1 cellular context compared by ENCODE assay signal in genomic region chr20:4607287-4607713, GRCh38.
TF ChIP-seq lines count a peak whose summit lies in the region.

No MANE protein-coding gene starts in this region.

TF ChIP-seq in HepG2, 621 proteins besides CTCF, POLR2A, EP300 and RAD21 (continued from another document and continues in another):
- TF ChIP-seq MLXIP (CRISPR knock-in tag; IDR thresholded peaks at IDR 0.05; ENCODE audit: borderline replicate concordance) (no peak), RARA (CRISPR knock-in tag; IDR thresholded peaks at IDR 0.05) (peak; percentile 38; the same call in 1 of the 2 replicates), TCF12 (IDR thresholded peaks at IDR 0.05) (no peak), TCF12 (CRISPR knock-in tag; IDR thresholded peaks at IDR 0.05) (no peak), HES4 (CRISPR knock-in tag; IDR thresholded peaks at IDR 0.05; ENCODE audit: borderline replicate concordance) (no peak), REST (IDR thresholded peaks at IDR 0.05; ENCODE audit: borderline replicate concordance in 1 of 2, low read depth in 1 of 2, low read length in 2 of 2) (no peak), CEBPZ (IDR thresholded peaks at IDR 0.05; ENCODE audit: low read length) (no peak), NFYB (CRISPR knock-in tag; IDR thresholded peaks at IDR 0.05) (no peak), ZNF432 (CRISPR knock-in tag; IDR thresholded peaks at IDR 0.05; ENCODE audit: borderline replicate concordance) (no peak), REXO4 (CRISPR knock-in tag; IDR thresholded peaks at IDR 0.05; ENCODE audit: borderline replicate concordance) (no peak), ZNF816 (CRISPR knock-in tag; IDR thresholded peaks at IDR 0.05; ENCODE audit: borderline replicate concordance) (no peak), NFIC (IDR thresholded peaks at IDR 0.05; ENCODE audit: low read length) (no peak), MAF1 (CRISPR knock-in tag; IDR thresholded peaks at IDR 0.05; ENCODE audit: borderline replicate concordance) (no peak), ZNF776 (CRISPR knock-in tag; IDR thresholded peaks at IDR 0.05) (no peak), PAF1 (CRISPR knock-in tag; IDR thresholded peaks at IDR 0.05) (no peak), ZNF510 (CRISPR knock-in tag; IDR thresholded peaks at IDR 0.05; ENCODE audit: low read depth) (no peak), ZBTB3 (CRISPR knock-in tag; IDR thresholded peaks at IDR 0.05; ENCODE audit: borderline replicate concordance, low read depth) (no peak), ZNF800 (CRISPR knock-in tag; IDR thresholded peaks at IDR 0.05) (no peak), MAFF (IDR thresholded peaks at IDR 0.05; ENCODE audit: low read depth, low read length) (0 out of 2 replicates have a peak, but pooled peaks have one; percentile 23), HNF1A (IDR thresholded peaks at IDR 0.05; ENCODE audit: low read depth) (no peak), HNF1A (CRISPR knock-in tag; IDR thresholded peaks at IDR 0.05; ENCODE audit: borderline replicate concordance) (no peak), ELF3 (CRISPR knock-in tag; IDR thresholded peaks at IDR 0.05) (0 out of 2 replicates have a peak, but pooled peaks have one; percentile 32), KDM3A (CRISPR knock-in tag; IDR thresholded peaks at IDR 0.05; ENCODE audit: low read depth) (no peak), FUBP1 (CRISPR knock-in tag; IDR thresholded peaks at IDR 0.05; ENCODE audit: borderline replicate concordance) (no peak), NR2F6 (IDR thresholded peaks at IDR 0.05) (peak; percentile 83), NR2F6 (CRISPR knock-in tag; IDR thresholded peaks at IDR 0.05) (peak; percentile 87), KLF15 (CRISPR knock-in tag; IDR thresholded peaks at IDR 0.05; ENCODE audit: borderline replicate concordance) (no peak), SNRNP70 (IDR thresholded peaks at IDR 0.05; ENCODE audit: low read depth, low read length) (no peak), ZNF710 (CRISPR knock-in tag; IDR thresholded peaks at IDR 0.05; ENCODE audit: borderline replicate concordance) (no peak), MIER3 (CRISPR knock-in tag; IDR thresholded peaks at IDR 0.05; ENCODE audit: borderline replicate concordance) (peak; percentile 70; the same call in 1 of the 2 replicates), ZNF577 (CRISPR knock-in tag; IDR thresholded peaks at IDR 0.05; ENCODE audit: borderline replicate concordance, low read depth) (no peak), SMAD9 (CRISPR knock-in tag; IDR thresholded peaks at IDR 0.05) (no peak), ZEB1 (IDR thresholded peaks at IDR 0.05; ENCODE audit: insufficient replicate concordance, low read depth) (no peak), ZNF75D (CRISPR knock-in tag; IDR thresholded peaks at IDR 0.05; ENCODE audit: borderline replicate concordance) (no peak), NRL (CRISPR knock-in tag; IDR thresholded peaks at IDR 0.05; ENCODE audit: borderline replicate concordance) (no peak), TOPORS (CRISPR knock-in tag; IDR thresholded peaks at IDR 0.05) (no peak), ZNF597 (CRISPR knock-in tag; IDR thresholded peaks at IDR 0.05) (no peak), ZFP36L2 (CRISPR knock-in tag; IDR thresholded peaks at IDR 0.05) (no peak)
